ENCODE assay signal across 25 cellular contexts in genomic region chr19:12261554-12261953, GRCh38.
"Had no signal": no experiment of that assay in that cellular context is flagged by ENCODE, and none has a peak within 500 bp of the region (broad histone marks: within the 10 kb centered on the region; RNA-seq: fewer than 3 reads in every experiment).

No MANE protein-coding gene starts in this region.

- H3K36me3 ChIP-seq: colonic mucosa, esophagus squamous epithelium, gastroesophageal sphincter, heart left ventricle, left lung, lower lobe of right lung had no signal

- H3K4me1 ChIP-seq: colonic mucosa, esophagus squamous epithelium, gastroesophageal sphincter, heart left ventricle, left lung, lower lobe of right lung had no signal

- H3K27ac ChIP-seq: colonic mucosa, epithelial cell of prostate, esophagus squamous epithelium, gastroesophageal sphincter, heart left ventricle, hepatocyte, left lung, lower lobe of right lung had no signal

- FAIRE-seq: endometrium had no signal

- DNase-seq: colonic mucosa; cortex of kidney; effector CD8-positive, alpha-beta T cell; effector memory CD8-positive, alpha-beta T cell; endodermal cell; erythroblast; esophagus squamous epithelium; foreskin fibroblast; foreskin melanocyte; heart left ventricle; hypothalamus; immature natural killer cell; islet precursor cell; left cardiac atrium; left lung; left ventricle myocardium superior; lower lobe of right lung; mesenchymal stem cell; mucosa of descending colon; naive B cell had no signal

- H3K4me3 ChIP-seq: colonic mucosa, esophagus squamous epithelium, gastroesophageal sphincter, heart left ventricle, hepatocyte, left lung, lower lobe of right lung, mucosa of descending colon had no signal

- ATAC-seq: effector memory CD8-positive, alpha-beta T cell; esophagus mucosa; gastroesophageal sphincter; heart left ventricle; left cardiac atrium; left lung; left ventricle myocardium superior; lower lobe of right lung; mucosa of descending colon had no signal
